In the genomic region with DNA sequence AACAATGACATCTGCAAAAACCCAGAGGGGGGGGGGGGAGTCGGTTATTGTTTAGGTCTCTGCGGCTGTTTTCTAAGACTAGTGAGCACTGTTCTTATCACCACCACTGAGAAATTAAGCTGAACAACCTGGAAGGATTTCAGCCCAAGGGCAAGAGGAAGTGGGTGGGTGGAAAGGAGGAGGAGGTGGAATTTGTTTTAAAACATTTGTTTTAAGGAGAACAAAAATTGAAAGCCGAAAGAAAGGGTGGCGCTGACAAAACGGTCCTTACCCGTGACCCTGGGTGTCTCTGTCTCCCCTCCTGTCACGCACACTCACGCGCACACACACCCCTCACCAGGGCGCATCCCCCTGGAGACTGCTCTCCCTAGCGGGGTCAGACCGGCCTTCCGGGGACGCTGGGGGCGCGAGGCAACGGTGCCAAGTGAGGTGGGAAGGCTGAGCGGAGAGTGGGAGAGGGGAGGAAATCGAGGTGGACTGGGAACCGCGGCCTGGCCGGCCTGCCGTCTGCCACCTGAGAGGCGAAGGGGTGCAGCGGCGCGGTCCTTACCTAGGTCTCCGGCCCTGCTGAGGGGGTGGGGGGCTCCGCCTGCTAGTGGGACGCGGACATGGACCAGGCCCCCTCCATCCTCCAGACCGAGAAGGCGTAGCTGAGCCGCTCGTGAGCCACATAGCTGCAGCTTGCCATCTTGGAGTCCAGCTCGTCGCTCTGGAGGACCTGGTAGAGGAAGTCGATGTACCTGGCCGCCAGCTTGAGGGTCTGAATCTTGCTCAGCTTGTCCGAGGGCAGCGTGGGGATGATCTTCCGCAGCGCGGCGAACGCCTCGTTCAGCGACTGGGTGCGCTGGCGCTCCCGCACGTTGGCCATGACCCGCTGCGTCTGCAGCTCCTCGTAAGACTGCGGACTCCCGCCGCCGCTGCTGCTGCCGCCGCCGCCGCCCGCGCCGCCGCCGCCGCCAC, we compare ENCODE assay signal across 8 cellular contexts. TPM values are rescaled to one million over a fixed set of nuclear protein-coding genes. Genes with fewer than 3 reads are reported as not detected.
DNase-seq lines count a peak whose midpoint lies in the region; ATAC-seq and TF ChIP-seq lines count a peak whose summit lies in the region.

No MANE protein-coding gene starts in this region.

- peaks cover 2% of the 10 kb centered on the region for H3K36me3 Mint-ChIP-seq in T-helper 17 cell (ENCODE audit: low read depth)

- peak overlapping the region; percentile 5 for H4K8ac ChIP-seq in trophoblast cell (ENCODE audit: low read depth, low read length)

- no peak for TF ChIP-seq CTCF in fibroblast of villous mesenchyme (IDR thresholded peaks at IDR 0.05; ENCODE audit: insufficient read depth, low read depth, low read length)

- H3K27me3 Mint-ChIP-seq in T-helper 17 cell, result peaks cover 60% of the 10 kb centered on the region

- H3K4me3 ChIP-seq in fibroblast of villous mesenchyme (ENCODE audit: low read depth, low read length) (peak overlapping the region; percentile 99), trophoblast cell (ENCODE audit: low read depth, low read length) (peak overlapping the region; percentile 70)

- no peak overlapping the region for H4K91ac ChIP-seq in trophoblast cell (ENCODE audit: low read depth, low read length)

- no peak overlapping the region for H3K9ac ChIP-seq in trophoblast cell (ENCODE audit: low read length)

- H2AK5ac ChIP-seq in trophoblast cell (ENCODE audit: low read length), result no peak overlapping the region

- DNase-seq in EL (peak; percentile 63), T-helper 17 cell (no peak), fibroblast of villous mesenchyme (ENCODE audit: low read depth) (peak; percentile 48), trophoblast cell (no peak), kidney tubule cell (ENCODE audit: low spot score) (no peak)
- DNase-seq in central memory CD4-positive, alpha-beta T cell, result no peak

- H3K4me2 ChIP-seq in trophoblast cell (ENCODE audit: low read length), result peak overlapping the region; percentile 88

- no peaks in the 10 kb centered on the region for H3K36me3 ChIP-seq in trophoblast cell (ENCODE audit: control insufficient read depth in 1 of 2, insufficient read depth in 2 of 2, low read length in 2 of 2)

- H3K18ac ChIP-seq in trophoblast cell (ENCODE audit: low read length), result no peak overlapping the region

- H3K27ac ChIP-seq in trophoblast cell (ENCODE audit: low read depth, low read length), result no peak overlapping the region

- H2BK120ac ChIP-seq in trophoblast cell (ENCODE audit: insufficient read depth, low read length, poor library complexity), result no peak overlapping the region

- ATAC-seq in HG02759 (IDR thresholded peaks at IDR 0.05; ENCODE audit: unreplicated experiment) (peak; percentile 18), T-helper 17 cell (no peak), HG03039 (IDR thresholded peaks at IDR 0.05; ENCODE audit: unreplicated experiment) (no peak)

- peak overlapping the region; percentile 5 for H2AFZ ChIP-seq in trophoblast cell (ENCODE audit: insufficient read depth, low read length, poor library complexity)

- H3K4me1 ChIP-seq in trophoblast cell (ENCODE audit: control insufficient read depth in 1 of 2, insufficient read depth in 2 of 2, low read length in 2 of 2), result peaks cover 7 to 10% of the 10 kb centered on the region in 2 experiments

- H3K14ac ChIP-seq in trophoblast cell (ENCODE audit: low read length), result no peak overlapping the region

- no peaks in the 10 kb centered on the region for H3K79me1 ChIP-seq in trophoblast cell (ENCODE audit: low read length)

- H3K9me3 ChIP-seq in T-helper 17 cell (ENCODE audit: control insufficient read depth, low read length, poor library complexity, severe bottlenecking), result no peaks in the 10 kb centered on the region
- H3K9me3 ChIP-seq in trophoblast cell (ENCODE audit: insufficient read depth, low read depth, low read length), result peaks cover 1% of the 10 kb centered on the region

- WGBS in trophoblast cell (ENCODE audit: extremely low coverage, insufficient coverage, insufficient read length), result no CpG with 5 or more reads among the region's 69 CpGs

- H3K23ac ChIP-seq in trophoblast cell (ENCODE audit: low read length), result no peak overlapping the region

- no peak overlapping the region for H2BK5ac ChIP-seq in trophoblast cell (ENCODE audit: low read depth, low read length, poor library complexity)

- no peak overlapping the region for H3K27ac Mint-ChIP-seq in T-helper 17 cell

- H3K4me3 Mint-ChIP-seq in T-helper 17 cell, result peak overlapping the region; percentile 64

- H4K12ac ChIP-seq in trophoblast cell (ENCODE audit: low read depth, low read length), result no peak overlapping the region

- H3K27me3 ChIP-seq in trophoblast cell (ENCODE audit: insufficient read depth, low read length), result peaks cover 35% of the 10 kb centered on the region

- no peaks in the 10 kb centered on the region for H3K79me2 ChIP-seq in trophoblast cell (ENCODE audit: control insufficient read depth, insufficient read depth, low read length, poor library complexity)

- peaks cover 4% of the 10 kb centered on the region for H3K4me1 Mint-ChIP-seq in T-helper 17 cell

- no peak overlapping the region for H3K4ac ChIP-seq in trophoblast cell (ENCODE audit: low read depth, low read length)

- H2BK12ac ChIP-seq in trophoblast cell (ENCODE audit: low read length), result no peak overlapping the region

RNA-seq across cellular contexts. Expression of gene TWIST1, which starts 1.0 kb away (rescaled TPM):
- total RNA-seq in T-helper 17 cell (not detected), fibroblast of villous mesenchyme (16.4 and 19.3 TPM in 2 replicates)
- polyA plus RNA-seq in trophoblast cell (2013), result 4.8 and 5.1 TPM in 2 replicates

RNA-seq across cellular contexts. Expression of gene FERD3L, which starts 28.8 kb away (rescaled TPM):
- total RNA-seq in T-helper 17 cell (not detected), fibroblast of villous mesenchyme (not detected in 2 replicates)
- not detected in 2 replicates for polyA plus RNA-seq in trophoblast cell (2013)

Comparison
In these comparisons a context has a peak if more than half of its experiments do, and no peak if none do; other contexts are left out.
1. DNase-seq: peak in EL (single experiment) and fibroblast of villous mesenchyme (single experiment); none in T-helper 17 cell (0 of 3), trophoblast cell (0 of 2), kidney tubule cell (single experiment) and central memory CD4-positive, alpha-beta T cell (single experiment).
2. RNA of gene TWIST1, which starts 1.0 kb away (total RNA-seq): 16.4 to 19.3 TPM in fibroblast of villous mesenchyme; not detected in T-helper 17 cell; every median in the first group is over 10 times any median in the second.